Comparison of ENCODE assay signal across 1 cellular context in the genomic region with DNA sequence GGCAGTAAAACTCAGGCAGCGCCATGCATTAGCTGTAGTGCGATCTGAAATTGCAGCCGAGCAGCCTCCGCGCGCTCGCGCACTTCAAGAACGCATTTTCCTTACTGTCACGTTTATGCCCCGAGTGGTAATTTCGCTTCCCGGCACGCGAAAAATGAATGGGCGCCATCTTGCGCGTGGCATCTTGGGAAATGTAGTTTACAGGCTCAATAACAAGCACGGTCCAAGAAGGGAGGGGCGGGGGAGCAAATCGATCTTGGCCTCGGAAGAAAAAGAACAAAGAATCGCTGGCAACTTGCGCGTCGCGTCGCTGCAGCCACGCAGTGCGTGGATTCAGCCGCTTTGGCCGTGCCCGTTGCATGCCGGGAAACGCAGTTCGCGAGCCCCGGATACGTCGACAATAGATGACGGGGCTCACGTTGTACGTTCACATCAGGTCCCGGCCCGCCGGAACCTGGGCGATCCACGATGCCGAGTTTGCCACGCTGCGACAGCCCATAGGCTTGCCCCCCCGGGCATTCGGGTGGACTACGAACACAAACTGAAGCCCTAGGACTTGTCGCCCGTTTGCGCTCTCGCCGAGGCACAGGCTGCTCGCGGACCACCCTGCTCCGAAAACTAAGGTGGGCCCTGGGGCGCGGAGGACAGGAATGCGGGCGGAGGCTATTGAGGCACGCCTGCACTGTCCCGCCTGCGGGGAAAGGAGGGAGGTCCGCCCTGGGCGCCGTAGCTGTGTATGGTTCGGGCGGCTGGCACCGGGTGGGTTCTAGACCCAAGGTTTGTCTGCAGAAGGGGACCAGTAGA.
A peak's percentile ranks its signal among the peaks of the same experiment; 100 is the strongest.
TF ChIP-seq lines count a peak whose summit lies in the region.

TSS of gene FTSJ1 (plus strand) at position 426 of the 804 bp plus-strand sequence. CDS start 1,849 bp downstream, outside the sequence.

TF ChIP-seq in K562, 482 proteins besides CTCF, POLR2A, EP300 and RAD21 (continued from another document and continues in another):
- TF ChIP-seq, protein P1, sequence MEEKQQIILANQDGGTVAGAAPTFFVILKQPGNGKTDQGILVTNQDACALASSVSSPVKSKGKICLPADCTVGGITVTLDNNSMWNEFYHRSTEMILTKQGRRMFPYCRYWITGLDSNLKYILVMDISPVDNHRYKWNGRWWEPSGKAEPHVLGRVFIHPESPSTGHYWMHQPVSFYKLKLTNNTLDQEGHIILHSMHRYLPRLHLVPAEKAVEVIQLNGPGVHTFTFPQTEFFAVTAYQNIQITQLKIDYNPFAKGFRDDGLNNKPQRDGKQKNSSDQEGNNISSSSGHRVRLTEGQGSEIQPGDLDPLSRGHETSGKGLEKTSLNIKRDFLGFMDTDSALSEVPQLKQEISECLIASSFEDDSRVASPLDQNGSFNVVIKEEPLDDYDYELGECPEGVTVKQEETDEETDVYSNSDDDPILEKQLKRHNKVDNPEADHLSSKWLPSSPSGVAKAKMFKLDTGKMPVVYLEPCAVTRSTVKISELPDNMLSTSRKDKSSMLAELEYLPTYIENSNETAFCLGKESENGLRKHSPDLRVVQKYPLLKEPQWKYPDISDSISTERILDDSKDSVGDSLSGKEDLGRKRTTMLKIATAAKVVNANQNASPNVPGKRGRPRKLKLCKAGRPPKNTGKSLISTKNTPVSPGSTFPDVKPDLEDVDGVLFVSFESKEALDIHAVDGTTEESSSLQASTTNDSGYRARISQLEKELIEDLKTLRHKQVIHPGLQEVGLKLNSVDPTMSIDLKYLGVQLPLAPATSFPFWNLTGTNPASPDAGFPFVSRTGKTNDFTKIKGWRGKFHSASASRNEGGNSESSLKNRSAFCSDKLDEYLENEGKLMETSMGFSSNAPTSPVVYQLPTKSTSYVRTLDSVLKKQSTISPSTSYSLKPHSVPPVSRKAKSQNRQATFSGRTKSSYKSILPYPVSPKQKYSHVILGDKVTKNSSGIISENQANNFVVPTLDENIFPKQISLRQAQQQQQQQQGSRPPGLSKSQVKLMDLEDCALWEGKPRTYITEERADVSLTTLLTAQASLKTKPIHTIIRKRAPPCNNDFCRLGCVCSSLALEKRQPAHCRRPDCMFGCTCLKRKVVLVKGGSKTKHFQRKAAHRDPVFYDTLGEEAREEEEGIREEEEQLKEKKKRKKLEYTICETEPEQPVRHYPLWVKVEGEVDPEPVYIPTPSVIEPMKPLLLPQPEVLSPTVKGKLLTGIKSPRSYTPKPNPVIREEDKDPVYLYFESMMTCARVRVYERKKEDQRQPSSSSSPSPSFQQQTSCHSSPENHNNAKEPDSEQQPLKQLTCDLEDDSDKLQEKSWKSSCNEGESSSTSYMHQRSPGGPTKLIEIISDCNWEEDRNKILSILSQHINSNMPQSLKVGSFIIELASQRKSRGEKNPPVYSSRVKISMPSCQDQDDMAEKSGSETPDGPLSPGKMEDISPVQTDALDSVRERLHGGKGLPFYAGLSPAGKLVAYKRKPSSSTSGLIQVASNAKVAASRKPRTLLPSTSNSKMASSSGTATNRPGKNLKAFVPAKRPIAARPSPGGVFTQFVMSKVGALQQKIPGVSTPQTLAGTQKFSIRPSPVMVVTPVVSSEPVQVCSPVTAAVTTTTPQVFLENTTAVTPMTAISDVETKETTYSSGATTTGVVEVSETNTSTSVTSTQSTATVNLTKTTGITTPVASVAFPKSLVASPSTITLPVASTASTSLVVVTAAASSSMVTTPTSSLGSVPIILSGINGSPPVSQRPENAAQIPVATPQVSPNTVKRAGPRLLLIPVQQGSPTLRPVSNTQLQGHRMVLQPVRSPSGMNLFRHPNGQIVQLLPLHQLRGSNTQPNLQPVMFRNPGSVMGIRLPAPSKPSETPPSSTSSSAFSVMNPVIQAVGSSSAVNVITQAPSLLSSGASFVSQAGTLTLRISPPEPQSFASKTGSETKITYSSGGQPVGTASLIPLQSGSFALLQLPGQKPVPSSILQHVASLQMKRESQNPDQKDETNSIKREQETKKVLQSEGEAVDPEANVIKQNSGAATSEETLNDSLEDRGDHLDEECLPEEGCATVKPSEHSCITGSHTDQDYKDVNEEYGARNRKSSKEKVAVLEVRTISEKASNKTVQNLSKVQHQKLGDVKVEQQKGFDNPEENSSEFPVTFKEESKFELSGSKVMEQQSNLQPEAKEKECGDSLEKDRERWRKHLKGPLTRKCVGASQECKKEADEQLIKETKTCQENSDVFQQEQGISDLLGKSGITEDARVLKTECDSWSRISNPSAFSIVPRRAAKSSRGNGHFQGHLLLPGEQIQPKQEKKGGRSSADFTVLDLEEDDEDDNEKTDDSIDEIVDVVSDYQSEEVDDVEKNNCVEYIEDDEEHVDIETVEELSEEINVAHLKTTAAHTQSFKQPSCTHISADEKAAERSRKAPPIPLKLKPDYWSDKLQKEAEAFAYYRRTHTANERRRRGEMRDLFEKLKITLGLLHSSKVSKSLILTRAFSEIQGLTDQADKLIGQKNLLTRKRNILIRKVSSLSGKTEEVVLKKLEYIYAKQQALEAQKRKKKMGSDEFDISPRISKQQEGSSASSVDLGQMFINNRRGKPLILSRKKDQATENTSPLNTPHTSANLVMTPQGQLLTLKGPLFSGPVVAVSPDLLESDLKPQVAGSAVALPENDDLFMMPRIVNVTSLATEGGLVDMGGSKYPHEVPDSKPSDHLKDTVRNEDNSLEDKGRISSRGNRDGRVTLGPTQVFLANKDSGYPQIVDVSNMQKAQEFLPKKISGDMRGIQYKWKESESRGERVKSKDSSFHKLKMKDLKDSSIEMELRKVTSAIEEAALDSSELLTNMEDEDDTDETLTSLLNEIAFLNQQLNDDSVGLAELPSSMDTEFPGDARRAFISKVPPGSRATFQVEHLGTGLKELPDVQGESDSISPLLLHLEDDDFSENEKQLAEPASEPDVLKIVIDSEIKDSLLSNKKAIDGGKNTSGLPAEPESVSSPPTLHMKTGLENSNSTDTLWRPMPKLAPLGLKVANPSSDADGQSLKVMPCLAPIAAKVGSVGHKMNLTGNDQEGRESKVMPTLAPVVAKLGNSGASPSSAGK (IDR thresholded peaks at IDR 0.05), result peak; percentile 71
- no peak for TF ChIP-seq SRSF1 (IDR thresholded peaks at IDR 0.05; ENCODE audit: low read depth, low read length)
- TF ChIP-seq PHF8 (IDR thresholded peaks at IDR 0.05; ENCODE audit: borderline replicate concordance, low read length), result peak; percentile 78; the same call in 1 of the 2 replicates
- TF ChIP-seq, protein P2, sequence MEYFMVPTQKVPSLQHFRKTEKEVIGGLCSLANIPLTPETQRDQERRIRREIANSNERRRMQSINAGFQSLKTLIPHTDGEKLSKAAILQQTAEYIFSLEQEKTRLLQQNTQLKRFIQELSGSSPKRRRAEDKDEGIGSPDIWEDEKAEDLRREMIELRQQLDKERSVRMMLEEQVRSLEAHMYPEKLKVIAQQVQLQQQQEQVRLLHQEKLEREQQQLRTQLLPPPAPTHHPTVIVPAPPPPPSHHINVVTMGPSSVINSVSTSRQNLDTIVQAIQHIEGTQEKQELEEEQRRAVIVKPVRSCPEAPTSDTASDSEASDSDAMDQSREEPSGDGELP (CRISPR knock-in tag; IDR thresholded peaks at IDR 0.05; ENCODE audit: borderline replicate concordance), result peak; percentile 79
- TF ChIP-seq, protein P3, sequence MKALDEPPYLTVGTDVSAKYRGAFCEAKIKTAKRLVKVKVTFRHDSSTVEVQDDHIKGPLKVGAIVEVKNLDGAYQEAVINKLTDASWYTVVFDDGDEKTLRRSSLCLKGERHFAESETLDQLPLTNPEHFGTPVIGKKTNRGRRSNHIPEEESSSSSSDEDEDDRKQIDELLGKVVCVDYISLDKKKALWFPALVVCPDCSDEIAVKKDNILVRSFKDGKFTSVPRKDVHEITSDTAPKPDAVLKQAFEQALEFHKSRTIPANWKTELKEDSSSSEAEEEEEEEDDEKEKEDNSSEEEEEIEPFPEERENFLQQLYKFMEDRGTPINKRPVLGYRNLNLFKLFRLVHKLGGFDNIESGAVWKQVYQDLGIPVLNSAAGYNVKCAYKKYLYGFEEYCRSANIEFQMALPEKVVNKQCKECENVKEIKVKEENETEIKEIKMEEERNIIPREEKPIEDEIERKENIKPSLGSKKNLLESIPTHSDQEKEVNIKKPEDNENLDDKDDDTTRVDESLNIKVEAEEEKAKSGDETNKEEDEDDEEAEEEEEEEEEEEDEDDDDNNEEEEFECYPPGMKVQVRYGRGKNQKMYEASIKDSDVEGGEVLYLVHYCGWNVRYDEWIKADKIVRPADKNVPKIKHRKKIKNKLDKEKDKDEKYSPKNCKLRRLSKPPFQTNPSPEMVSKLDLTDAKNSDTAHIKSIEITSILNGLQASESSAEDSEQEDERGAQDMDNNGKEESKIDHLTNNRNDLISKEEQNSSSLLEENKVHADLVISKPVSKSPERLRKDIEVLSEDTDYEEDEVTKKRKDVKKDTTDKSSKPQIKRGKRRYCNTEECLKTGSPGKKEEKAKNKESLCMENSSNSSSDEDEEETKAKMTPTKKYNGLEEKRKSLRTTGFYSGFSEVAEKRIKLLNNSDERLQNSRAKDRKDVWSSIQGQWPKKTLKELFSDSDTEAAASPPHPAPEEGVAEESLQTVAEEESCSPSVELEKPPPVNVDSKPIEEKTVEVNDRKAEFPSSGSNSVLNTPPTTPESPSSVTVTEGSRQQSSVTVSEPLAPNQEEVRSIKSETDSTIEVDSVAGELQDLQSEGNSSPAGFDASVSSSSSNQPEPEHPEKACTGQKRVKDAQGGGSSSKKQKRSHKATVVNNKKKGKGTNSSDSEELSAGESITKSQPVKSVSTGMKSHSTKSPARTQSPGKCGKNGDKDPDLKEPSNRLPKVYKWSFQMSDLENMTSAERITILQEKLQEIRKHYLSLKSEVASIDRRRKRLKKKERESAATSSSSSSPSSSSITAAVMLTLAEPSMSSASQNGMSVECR (CRISPR knock-in tag; IDR thresholded peaks at IDR 0.05), result peak; percentile 79
- no peak for TF ChIP-seq PRPF4 (IDR thresholded peaks at IDR 0.05; ENCODE audit: insufficient read depth, low read depth, low read length, poor library complexity, severe bottlenecking)
- no peak for TF ChIP-seq ZNF445 (CRISPR knock-in tag; IDR thresholded peaks at IDR 0.05; ENCODE audit: low read depth)
- TF ChIP-seq ZNF280A (IDR thresholded peaks at IDR 0.05; ENCODE audit: low read depth, partially characterized antibody), result no peak
- TF ChIP-seq ZNF592 (IDR thresholded peaks at IDR 0.05), result no peak
- no peak for TF ChIP-seq ZBTB43 (CRISPR knock-in tag; IDR thresholded peaks at IDR 0.05)
- TF ChIP-seq ZFP1 (CRISPR knock-in tag; IDR thresholded peaks at IDR 0.05), result no peak
- TF ChIP-seq, protein P4, sequence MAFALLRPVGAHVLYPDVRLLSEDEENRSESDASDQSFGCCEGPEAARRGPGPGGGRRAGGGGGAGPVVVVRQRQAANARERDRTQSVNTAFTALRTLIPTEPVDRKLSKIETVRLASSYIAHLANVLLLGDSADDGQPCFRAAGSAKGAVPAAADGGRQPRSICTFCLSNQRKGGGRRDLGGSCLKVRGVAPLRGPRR (CRISPR knock-in tag; IDR thresholded peaks at IDR 0.05), result no peak
- no peak for TF ChIP-seq RFX7 (CRISPR knock-in tag; IDR thresholded peaks at IDR 0.05)
- no peak for TF ChIP-seq NFIC (IDR thresholded peaks at IDR 0.05)
- TF ChIP-seq ZNF551 (CRISPR knock-in tag; IDR thresholded peaks at IDR 0.05), result no peak
- no peak for TF ChIP-seq TEAD2 (tag; IDR thresholded peaks at IDR 0.05)
- TF ChIP-seq RCOR1 (IDR thresholded peaks at IDR 0.05; ENCODE audit: borderline replicate concordance in 1 of 2, low read depth in 2 of 2, low read length in 2 of 2), result 0 out of 4 replicates have a peak, but pooled peaks of 1 of the 2 experiments have one; percentile 8
- TF ChIP-seq EZH2 (IDR thresholded peaks at IDR 0.05; ENCODE audit: borderline replicate concordance, low read depth, low read length), result no peak
